In the genomic region with DNA sequence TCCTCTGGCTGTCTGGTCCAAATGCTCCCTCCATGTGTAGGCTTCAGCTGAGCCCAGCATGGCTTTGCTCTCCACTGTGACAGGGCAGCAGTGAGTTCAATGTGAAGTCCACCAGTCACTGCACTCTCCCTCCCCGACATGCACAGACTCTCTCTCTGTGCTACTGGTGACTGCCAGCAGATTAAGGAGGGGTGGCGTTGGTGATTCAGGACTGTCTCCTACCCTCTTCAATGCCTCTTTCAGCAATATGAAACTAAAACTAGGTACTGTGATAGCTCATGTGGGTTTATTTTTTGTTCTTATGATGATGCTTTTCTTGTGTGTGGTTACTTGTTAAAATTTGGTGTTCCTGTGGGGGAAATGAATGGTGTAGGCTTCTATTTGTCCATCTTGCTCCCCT, we compare ENCODE assay signal across 2 cellular contexts.
TF ChIP-seq lines count a peak whose summit lies in the region.

No MANE protein-coding gene starts in this region.

TF ChIP-seq in IMR-90, 13 proteins besides CTCF, POLR2A, EP300 and RAD21:
- TF ChIP-seq CEBPB (IDR thresholded peaks at IDR 0.05; ENCODE audit: low read depth, low read length): no peak
- TF ChIP-seq MAFK (IDR thresholded peaks at IDR 0.05; ENCODE audit: low read depth, low read length): no peak
- no peak for TF ChIP-seq FOS (IDR thresholded peaks at IDR 0.05; ENCODE audit: low read depth, low read length)
- TF ChIP-seq, protein P1, sequence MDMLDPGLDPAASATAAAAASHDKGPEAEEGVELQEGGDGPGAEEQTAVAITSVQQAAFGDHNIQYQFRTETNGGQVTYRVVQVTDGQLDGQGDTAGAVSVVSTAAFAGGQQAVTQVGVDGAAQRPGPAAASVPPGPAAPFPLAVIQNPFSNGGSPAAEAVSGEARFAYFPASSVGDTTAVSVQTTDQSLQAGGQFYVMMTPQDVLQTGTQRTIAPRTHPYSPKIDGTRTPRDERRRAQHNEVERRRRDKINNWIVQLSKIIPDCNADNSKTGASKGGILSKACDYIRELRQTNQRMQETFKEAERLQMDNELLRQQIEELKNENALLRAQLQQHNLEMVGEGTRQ (IDR thresholded peaks at IDR 0.05; ENCODE audit: low read depth, low read length): no peak
- no peak for TF ChIP-seq NFE2L2 (IDR thresholded peaks at IDR 0.05; ENCODE audit: low read depth, low read length)
TF ChIP-seq in IMR-90: peak in this region for 0.

TF ChIP-seq in H1, 55 proteins besides CTCF, POLR2A, EP300 and RAD21:
- no peak for TF ChIP-seq BRCA1 (IDR thresholded peaks at IDR 0.05; ENCODE audit: low read depth, low read length)
- no peak for TF ChIP-seq GABPA (IDR thresholded peaks at IDR 0.05; ENCODE audit: borderline replicate concordance, insufficient read depth, low read length)
- no peak for TF ChIP-seq SP1 (IDR thresholded peaks at IDR 0.05; ENCODE audit: low read depth, low read length)
- no peak for TF ChIP-seq RFX5 (IDR thresholded peaks at IDR 0.05; ENCODE audit: borderline replicate concordance, low read depth, low read length)
- TF ChIP-seq TAF1 (IDR thresholded peaks at IDR 0.05; ENCODE audit: low read depth, low read length): no peak
- TF ChIP-seq KDM4A (IDR thresholded peaks at IDR 0.05; ENCODE audit: low read depth, low read length, severe bottlenecking): no peak
- no peak for TF ChIP-seq FOSL1 (IDR thresholded peaks at IDR 0.05; ENCODE audit: insufficient read depth, low read depth, low read length)
- TF ChIP-seq TAF7 (optimal IDR thresholded peaks at IDR 0.05; ENCODE audit: borderline replicate concordance, low read depth, low read length): no peak
- TF ChIP-seq CTBP2 (IDR thresholded peaks at IDR 0.05; ENCODE audit: borderline replicate concordance, insufficient read depth, insufficient read length, low read length): no peak
- no peak for TF ChIP-seq PHF8 (conservative IDR thresholded peaks at IDR 0.05; ENCODE audit: low read depth, low read length)
- TF ChIP-seq, protein P1 (IDR thresholded peaks at IDR 0.05; ENCODE audit: low read length): no peak
- no peak for TF ChIP-seq CBX5 (IDR thresholded peaks at IDR 0.05; ENCODE audit: low read depth, low read length)
- TF ChIP-seq, protein P2, sequence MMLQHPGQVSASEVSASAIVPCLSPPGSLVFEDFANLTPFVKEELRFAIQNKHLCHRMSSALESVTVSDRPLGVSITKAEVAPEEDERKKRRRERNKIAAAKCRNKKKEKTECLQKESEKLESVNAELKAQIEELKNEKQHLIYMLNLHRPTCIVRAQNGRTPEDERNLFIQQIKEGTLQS (IDR thresholded peaks at IDR 0.05; ENCODE audit: insufficient read depth, low read depth, low read length): no peak
- TF ChIP-seq TEAD4 (IDR thresholded peaks at IDR 0.05; ENCODE audit: low read depth, low read length): no peak
- no peak for TF ChIP-seq YY1 (IDR thresholded peaks at IDR 0.05; ENCODE audit: low read depth, low read length)
- no peak for TF ChIP-seq POU5F1 (IDR thresholded peaks at IDR 0.05; ENCODE audit: low read depth, low read length)
